ENCODE assay signal across 11 cellular contexts in genomic region chr13:47794963-47795362, GRCh38.
DNase-seq lines count a peak whose midpoint lies in the region; ATAC-seq, FAIRE-seq and TF ChIP-seq lines count a peak whose summit lies in the region.
"Had no signal": no experiment of that assay in that cellular context is flagged by ENCODE, and none has a peak within 500 bp of the region (broad histone marks: within the 10 kb centered on the region; RNA-seq: fewer than 3 reads in every experiment).

No MANE protein-coding gene starts in this region.

- no peak overlapping the region for H3K27ac Mint-ChIP-seq in activated CD4-positive, alpha-beta T cell treated with anti-CD3 and anti-CD28 coated beads, Interleukin-2, amount 10 ng/mL, durations not matched to agents 7 days and 5 days
- H3K27ac Mint-ChIP-seq in activated CD4-positive, alpha-beta memory T cell treated with anti-CD3 and anti-CD28 coated beads for 36 hours, result no peak overlapping the region
- H3K27ac Mint-ChIP-seq: dendritic cell treated with granulocyte-macrophage colony-stimulating factor and Interleukin-4, amounts not matched to agents 40 ng/mL and 50 ng/mL, for 4 days; stimulated activated memory B cell treated with anti-CD40 and anti-IgM and Interleukin-4, amounts not matched to agents 10 μg/mL and 1 μg/mL and 100 μg/mL, for 72 hours had no signal

- BruUV-seq in OCI-LY7 (replicated peaks; lab: Mats Ljungman, UMichigan), result no TSS peak

- no peak overlapping the region for H3K27ac ChIP-seq in cardiac muscle cell
- no peak overlapping the region for H3K27ac ChIP-seq in OCI-LY7 (ENCODE audit: low read depth, low read length, poor library complexity, severe bottlenecking)
- H3K27ac ChIP-seq in fibroblast of lung (ENCODE audit: insufficient read depth, low read length), result no peak overlapping the region

- no peak for ATAC-seq in left cardiac atrium
- ATAC-seq: stimulated activated memory B cell treated with anti-CD40 and anti-IgM and Interleukin-4, amounts not matched to agents 10 μg/mL and 1 μg/mL and 100 μg/mL, for 72 hours had no signal

- H3K4me1 ChIP-seq in cardiac muscle cell (ENCODE audit: low read depth), result peaks cover 3% of the 10 kb centered on the region
- H3K4me1 ChIP-seq in OCI-LY7 (ENCODE audit: insufficient read depth, low read length, poor library complexity, severe bottlenecking), result no peaks in the 10 kb centered on the region
- no peaks in the 10 kb centered on the region for H3K4me1 ChIP-seq in fibroblast of lung (ENCODE audit: control insufficient read depth, extremely low read depth, insufficient read depth, low read length)

- H3K79me2 ChIP-seq in OCI-LY7 (ENCODE audit: insufficient read depth, low read depth, low read length) (no peaks in the 10 kb centered on the region), fibroblast of lung (ENCODE audit: control insufficient read depth, insufficient read depth, low read length) (no peaks in the 10 kb centered on the region)

- no peaks in the 10 kb centered on the region for H3K27me3 ChIP-seq in cardiac muscle cell
- no peaks in the 10 kb centered on the region for H3K27me3 ChIP-seq in fibroblast of lung (ENCODE audit: control insufficient read depth, insufficient read depth, low read length)

- intact Hi-C loops in left cardiac atrium (cut with DNase I), result no loop called here
- intact Hi-C loops in OCI-LY7 (cut with micrococcal nuclease; ENCODE audit: unreplicated experiment), result no loop called here
- intact Hi-C loops in activated CD4-positive, alpha-beta memory T cell treated with anti-CD3 and anti-CD28 coated beads for 36 hours (cut with micrococcal nuclease), result no loop called here

- TF ChIP-seq CTCF in cardiac muscle cell (IDR thresholded peaks at IDR 0.05; ENCODE audit: low read depth, low read length) (peak; percentile 70), OCI-LY7 (conservative IDR thresholded peaks at IDR 0.05; ENCODE audit: low read length) (peak; percentile 72), fibroblast of lung (conservative IDR thresholded peaks at IDR 0.05 in 1 of 2, IDR thresholded peaks at IDR 0.05 in 1 of 2; ENCODE audit: low read depth in 1 of 2, low read length in 2 of 2) (peak; percentile 52 to 54)

- no peaks in the 10 kb centered on the region for H3K9me3 ChIP-seq in cardiac muscle cell (ENCODE audit: low read depth)
- H3K9me3 ChIP-seq in OCI-LY7 (ENCODE audit: low read length), result no peaks in the 10 kb centered on the region
- H3K9me3 ChIP-seq in fibroblast of lung (ENCODE audit: control insufficient read depth, insufficient read depth, low read depth, low read length), result no peaks in the 10 kb centered on the region

- peak in 1 of 2 donors; percentile 41 for DNase-seq in cardiac muscle cell (ENCODE audit: low read depth in 1 of 2, low spot score in 1 of 2)
- DNase-seq in left cardiac atrium, result no peak
- peak; percentile 3 for DNase-seq in OCI-LY7 (ENCODE audit: low spot score)
- peak in 1 of 2 donors; percentile 5 for DNase-seq in fibroblast of lung (ENCODE audit: low read depth in 2 of 2)
- peak; percentile 10 for DNase-seq in urothelium cell line (ENCODE audit: low spot score)
- no peak for DNase-seq in activated CD4-positive, alpha-beta T cell treated with anti-CD3 and anti-CD28 coated beads, Interleukin-2, amount 10 ng/mL, durations not matched to agents 7 days and 5 days
- DNase-seq in activated CD4-positive, alpha-beta memory T cell treated with anti-CD3 and anti-CD28 coated beads for 36 hours, result no peak
- no peak for DNase-seq in NK-92 treated with Interleukin-12 subunit alpha and Interleukin-12 subunit beta, amount 100 ng/mL, for 24 hours (lab: John Stamatoyannopoulos, UW)
- DNase-seq: NCI-H1092 had no signal

- no peaks in the 10 kb centered on the region for H4K20me1 ChIP-seq in OCI-LY7 (ENCODE audit: insufficient read depth, low read length)
- no peaks in the 10 kb centered on the region for H4K20me1 ChIP-seq in fibroblast of lung (ENCODE audit: control insufficient read depth, extremely low read depth, insufficient read depth, low read length)

- H3K4me3 Mint-ChIP-seq in activated CD4-positive, alpha-beta T cell treated with anti-CD3 and anti-CD28 coated beads, Interleukin-2, amount 10 ng/mL, durations not matched to agents 7 days and 5 days, result no peak overlapping the region
- no peak overlapping the region for H3K4me3 Mint-ChIP-seq in activated CD4-positive, alpha-beta memory T cell treated with anti-CD3 and anti-CD28 coated beads for 36 hours
- H3K4me3 Mint-ChIP-seq: dendritic cell treated with granulocyte-macrophage colony-stimulating factor and Interleukin-4, amounts not matched to agents 40 ng/mL and 50 ng/mL, for 4 days; stimulated activated memory B cell treated with anti-CD40 and anti-IgM and Interleukin-4, amounts not matched to agents 10 μg/mL and 1 μg/mL and 100 μg/mL, for 72 hours had no signal

- POLR2A ChIA-PET in OCI-LY7 (lab: Charles Lee), result interaction anchor here (1.4 kb wide), 1 partner anchor 13 kb away, joined by 4 read pairs; no protein-coding TSS in a partner anchor
- POLR2A ChIA-PET in activated CD4-positive, alpha-beta T cell treated with anti-CD3 and anti-CD28 coated beads, Interleukin-2, amount 10 ng/mL, durations not matched to agents 7 days and 5 days (lab: Charles Lee), result no interaction called here
- POLR2A ChIA-PET in activated CD4-positive, alpha-beta memory T cell treated with anti-CD3 and anti-CD28 coated beads for 36 hours (lab: Charles Lee), result no interaction called here

- peaks cover 19% of the 10 kb centered on the region for H3K9me3 Mint-ChIP-seq in activated CD4-positive, alpha-beta T cell treated with anti-CD3 and anti-CD28 coated beads, Interleukin-2, amount 10 ng/mL, durations not matched to agents 7 days and 5 days
- H3K9me3 Mint-ChIP-seq in activated CD4-positive, alpha-beta memory T cell treated with anti-CD3 and anti-CD28 coated beads for 36 hours, result peaks cover 23% of the 10 kb centered on the region

- H3K4me3 ChIP-seq in cardiac muscle cell, result no peak overlapping the region
- H3K4me3 ChIP-seq in OCI-LY7 (ENCODE audit: low read depth, low read length, poor library complexity, severe bottlenecking), result no peak overlapping the region
- no peak overlapping the region for H3K4me3 ChIP-seq in fibroblast of lung (replicated peaks in 1 of 4; ENCODE audit: control extremely low read depth in 1 of 4, insufficient read depth in 1 of 4, low read depth in 3 of 4, low read length in 4 of 4)

- no peaks in the 10 kb centered on the region for H3K9me2 ChIP-seq in OCI-LY7 (ENCODE audit: insufficient read depth, low read length)

- no peak overlapping the region for H3K9ac ChIP-seq in fibroblast of lung (ENCODE audit: insufficient read depth, low read length)

- H3K36me3 Mint-ChIP-seq in activated CD4-positive, alpha-beta T cell treated with anti-CD3 and anti-CD28 coated beads, Interleukin-2, amount 10 ng/mL, durations not matched to agents 7 days and 5 days (ENCODE audit: low read depth), result no peaks in the 10 kb centered on the region
- peaks cover 2% of the 10 kb centered on the region for H3K36me3 Mint-ChIP-seq in activated CD4-positive, alpha-beta memory T cell treated with anti-CD3 and anti-CD28 coated beads for 36 hours

- FAIRE-seq in urothelium cell line (lab: Jason Lieb, UNC), result no peak

- H3K36me3 ChIP-seq in cardiac muscle cell (no peaks in the 10 kb centered on the region), OCI-LY7 (ENCODE audit: insufficient read depth, low read length) (no peaks in the 10 kb centered on the region), fibroblast of lung (ENCODE audit: control insufficient read depth, insufficient read depth, low read length) (no peaks in the 10 kb centered on the region)

- H3K4me2 ChIP-seq in OCI-LY7 (ENCODE audit: low read length) (no peak overlapping the region), fibroblast of lung (ENCODE audit: extremely low read depth, insufficient read depth, low read length) (no peak overlapping the region)

- no peak overlapping the region for H2AFZ ChIP-seq in OCI-LY7 (ENCODE audit: low read length)
- H2AFZ ChIP-seq in fibroblast of lung (ENCODE audit: low read length), result no peak overlapping the region

- H3K27me3 Mint-ChIP-seq in activated CD4-positive, alpha-beta T cell treated with anti-CD3 and anti-CD28 coated beads, Interleukin-2, amount 10 ng/mL, durations not matched to agents 7 days and 5 days, result peaks cover 2% of the 10 kb centered on the region
- peaks cover 5% of the 10 kb centered on the region for H3K27me3 Mint-ChIP-seq in activated CD4-positive, alpha-beta memory T cell treated with anti-CD3 and anti-CD28 coated beads for 36 hours
- H3K27me3 Mint-ChIP-seq: dendritic cell treated with granulocyte-macrophage colony-stimulating factor and Interleukin-4, amounts not matched to agents 40 ng/mL and 50 ng/mL, for 4 days had no signal

- H3K4me1 Mint-ChIP-seq in activated CD4-positive, alpha-beta T cell treated with anti-CD3 and anti-CD28 coated beads, Interleukin-2, amount 10 ng/mL, durations not matched to agents 7 days and 5 days, result no peaks in the 10 kb centered on the region
- no peaks in the 10 kb centered on the region for H3K4me1 Mint-ChIP-seq in activated CD4-positive, alpha-beta memory T cell treated with anti-CD3 and anti-CD28 coated beads for 36 hours (ENCODE audit: low read depth)
- H3K4me1 Mint-ChIP-seq: stimulated activated memory B cell treated with anti-CD40 and anti-IgM and Interleukin-4, amounts not matched to agents 10 μg/mL and 1 μg/mL and 100 μg/mL, for 72 hours had no signal

- CTCF ChIA-PET in OCI-LY7 (lab: Charles Lee; ENCODE audit: unreplicated experiment), result no interaction called here
- CTCF ChIA-PET in activated CD4-positive, alpha-beta T cell treated with anti-CD3 and anti-CD28 coated beads, Interleukin-2, amount 10 ng/mL, durations not matched to agents 7 days and 5 days (lab: Charles Lee), result no interaction called here
- CTCF ChIA-PET in activated CD4-positive, alpha-beta memory T cell treated with anti-CD3 and anti-CD28 coated beads for 36 hours (lab: Charles Lee), result no interaction called here

Comparison
In these comparisons a context has a peak if more than half of its experiments do, and no peak if none do; other contexts are left out.
1. DNase-seq: peak in OCI-LY7 (single experiment) and urothelium cell line (single experiment); none in left cardiac atrium (single experiment), activated CD4-positive, alpha-beta T cell treated with anti-CD3 and anti-CD28 coated beads, Interleukin-2, amount 10 ng/mL, durations not matched to agents 7 days and 5 days (single experiment), activated CD4-positive, alpha-beta memory T cell treated with anti-CD3 and anti-CD28 coated beads for 36 hours (single experiment) and NK-92 treated with Interleukin-12 subunit alpha and Interleukin-12 subunit beta, amount 100 ng/mL, for 24 hours (single experiment).
2. Peak in every context shown above with its lines, with median percentiles within 50 percentile points of each other: CTCF ChIP-seq.